ENCODE assay signal across 16 cellular contexts in the genomic region with DNA sequence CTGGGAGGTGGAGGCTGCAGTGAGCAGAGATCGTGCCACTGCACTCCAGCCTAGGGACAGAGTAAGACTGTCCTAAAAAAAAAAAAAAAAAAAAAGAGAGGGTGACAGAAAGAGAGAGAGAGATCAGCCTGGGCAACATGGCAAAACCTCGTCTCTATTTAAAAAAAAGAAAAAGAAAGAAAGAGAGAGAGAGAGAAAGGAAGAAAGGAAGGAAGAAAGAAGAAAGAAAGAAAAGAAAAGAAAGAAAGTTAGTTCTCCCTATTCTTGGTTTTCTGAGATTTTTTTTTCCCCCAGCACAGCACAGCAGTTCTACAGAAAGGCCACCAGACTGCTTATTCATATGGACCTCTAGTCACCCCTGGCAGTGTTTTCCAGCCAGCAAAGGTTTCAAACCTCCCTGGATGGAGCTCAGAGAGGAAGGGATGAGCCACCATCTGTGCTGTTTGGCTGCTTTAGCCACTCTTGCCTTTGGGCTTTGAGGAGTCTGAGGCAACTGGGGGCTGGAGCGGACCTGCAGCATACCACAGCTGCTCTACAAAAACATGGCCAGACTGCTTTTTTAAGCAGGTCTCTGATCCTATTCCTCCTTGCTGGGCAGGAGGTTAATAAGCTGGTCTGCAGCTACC. TPM values are rescaled to one million over a fixed set of nuclear protein-coding genes. Genes with fewer than 3 reads are reported as not detected.
A peak's percentile ranks its signal among the peaks of the same experiment; 100 is the strongest.
DNase-seq lines count a peak whose midpoint lies in the region; ATAC-seq, FAIRE-seq and TF ChIP-seq lines count a peak whose summit lies in the region.
"Had no signal": no experiment of that assay in that cellular context is flagged by ENCODE, and none has a peak within 500 bp of the region (broad histone marks: within the 10 kb centered on the region; RNA-seq: fewer than 3 reads in every experiment).

No MANE protein-coding gene starts in this region.

- H3K4me1 ChIP-seq in A549 (no peaks in the 10 kb centered on the region), keratinocyte (ENCODE audit: control insufficient read depth, extremely low read depth, insufficient read depth, low read length) (peaks cover 37% of the 10 kb centered on the region)

- DNase-seq in A549 (ENCODE audit: low read depth in 1 of 2, low spot score in 1 of 2) = no peak
- peak; percentile 15 for DNase-seq in HT-29 (ENCODE audit: low spot score)
- DNase-seq in cerebellar cortex (ENCODE audit: low spot score) = peak; percentile 91
- no peak for DNase-seq in keratinocyte (ENCODE audit: low read depth, low spot score)
- DNase-seq in NCI-H2196 (lab: John Stamatoyannopoulos, UW; ENCODE audit: unreplicated experiment) = no peak
- DNase-seq: activated CD4-positive, alpha-beta memory T cell treated with anti-CD3 and anti-CD28 coated beads, Interleukin-2, amount 10 ng/mL, durations not matched to agents 7 days and 5 days; activated naive CD4-positive, alpha-beta T cell treated with anti-CD3 and anti-CD28 coated beads, Interleukin-2, amount 50 U/mL, for 16 hours; dermis blood vessel endothelial cell; NK-92 treated with Interleukin-12 subunit alpha and Interleukin-12 subunit beta, amount 100 ng/mL, for 24 hours; T-helper 1 cell had no signal

- H3K27me3 ChIP-seq in keratinocyte (ENCODE audit: control insufficient read depth, extremely low read depth, insufficient read depth, low read length) = no peaks in the 10 kb centered on the region
- H3K27me3 ChIP-seq: BLaER1 treated with 17β-estradiol and CSF1 and Interleukin-3, amounts not matched to agents 10 nM and 100 nM; neutrophil had no signal

- FAIRE-seq in A549 (lab: Jason Lieb, UNC) (no peak), keratinocyte (lab: Jason Lieb, UNC) (peak; percentile 49)

- no peak overlapping the region for H3K4me3 ChIP-seq in A549
- no peak overlapping the region for H3K4me3 ChIP-seq in keratinocyte (ENCODE audit: control insufficient read depth in 2 of 3, extremely low read depth in 1 of 3, insufficient read depth in 2 of 3, low read depth in 1 of 3, low read length in 3 of 3)
- H3K4me3 ChIP-seq: BLaER1 treated with 17β-estradiol and CSF1 and Interleukin-3, amounts not matched to agents 10 nM and 100 nM had no signal

- H3K79me2 ChIP-seq in keratinocyte (ENCODE audit: control insufficient read depth, insufficient read depth, low read length) = no peaks in the 10 kb centered on the region

- H3K9me3 ChIP-seq in A549 = no peaks in the 10 kb centered on the region
- no peaks in the 10 kb centered on the region for H3K9me3 ChIP-seq in keratinocyte (ENCODE audit: control insufficient read depth, low read depth, low read length)
- H3K9me3 ChIP-seq: neutrophil had no signal

- H3K9me1 ChIP-seq in keratinocyte (ENCODE audit: control insufficient read depth, extremely low read depth, insufficient read depth, low read length) = peaks cover 2% of the 10 kb centered on the region

- no peak for TF ChIP-seq POLR2A in A549 (IDR thresholded peaks at IDR 0.05; ENCODE audit: low read length)

- WGBS in A549 (ENCODE audit: missing lambda C conversion rate) = 53% methylated on average over 3 of the region's 3 CpGs

- no peak for TF ChIP-seq RAD21 in A549 (conservative IDR thresholded peaks at IDR 0.05 in 1 of 2, IDR thresholded peaks at IDR 0.05 in 1 of 2)

- TF ChIP-seq EP300 in A549 (IDR thresholded peaks at IDR 0.05) = no peak

- no peaks in the 10 kb centered on the region for H3K36me3 ChIP-seq in keratinocyte (ENCODE audit: control insufficient read depth in 2 of 2, extremely low read depth in 1 of 2, insufficient read depth in 2 of 2, low read length in 2 of 2)
- H3K36me3 ChIP-seq: BLaER1 treated with 17β-estradiol and CSF1 and Interleukin-3, amounts not matched to agents 10 nM and 100 nM; neutrophil had no signal

- H3K9ac ChIP-seq in keratinocyte (ENCODE audit: control insufficient read depth, extremely low read depth, insufficient read depth, low read length) = peak overlapping the region; percentile 26
- H3K9ac ChIP-seq: BLaER1 treated with 17β-estradiol and CSF1 and Interleukin-3, amounts not matched to agents 10 nM and 100 nM had no signal

- peak overlapping the region; percentile 36 for H2AFZ ChIP-seq in keratinocyte (ENCODE audit: control insufficient read depth, low read length)

- dilution Hi-C loops in keratinocyte (cut with MboI; ENCODE audit: extremely low pct_ligation_motif_present, low sequenced_read_pairs) = no loop called here

- CTCF ChIA-PET in A549 (lab: Yijun Ruan, JAX) = interaction anchor here (0.6 to 18.2 kb wide), 9 partner anchors 9 to 246 kb away, joined by 3 to 471 read pairs (median 10); partner anchors contain the start of genes CHTOP, S100A13 and S100A6

- POLR2A ChIA-PET in A549 (lab: Yijun Ruan, JAX) = no interaction called here

- ATAC-seq in A549 = peak; percentile 45 to 67; a peak in 5 of 6 replicates
- no peak for ATAC-seq in GM21786 (IDR thresholded peaks at IDR 0.05; ENCODE audit: unreplicated experiment)
- ATAC-seq in GM19351 (IDR thresholded peaks at IDR 0.05; ENCODE audit: unreplicated experiment) = no peak
- no peak for ATAC-seq in GM18519 (IDR thresholded peaks at IDR 0.05; ENCODE audit: low FRiP score, unreplicated experiment)

- TF ChIP-seq CTCF in A549 (IDR thresholded peaks at IDR 0.05) (no peak), keratinocyte (optimal IDR thresholded peaks at IDR 0.05 in 1 of 3, IDR thresholded peaks at IDR 0.05 in 1 of 3, conservative IDR thresholded peaks at IDR 0.05 in 1 of 3; ENCODE audit: extremely low read depth in 1 of 3, insufficient read depth in 2 of 3, low read length in 3 of 3) (no peak)

- no peaks in the 10 kb centered on the region for H4K20me1 ChIP-seq in keratinocyte (ENCODE audit: control insufficient read depth, extremely low read depth, insufficient read depth, low read length)
- H4K20me1 ChIP-seq: BLaER1 treated with 17β-estradiol and CSF1 and Interleukin-3, amounts not matched to agents 10 nM and 100 nM had no signal

- H3K27ac ChIP-seq in A549 (peak overlapping the region in 1 of 2 experiments; percentile 34; a peak in 1 of 6 replicates), keratinocyte (ENCODE audit: control insufficient read depth, insufficient read depth, low read length) (peak overlapping the region; percentile 95)
- H3K27ac ChIP-seq: BLaER1 treated with 17β-estradiol and CSF1 and Interleukin-3, amounts not matched to agents 10 nM and 100 nM; neutrophil had no signal

- H3K4me2 ChIP-seq in A549 = no peak overlapping the region
- H3K4me2 ChIP-seq in keratinocyte (ENCODE audit: control insufficient read depth, extremely low read depth, insufficient read depth, low read depth, low read length) = peak overlapping the region; percentile 86

RNA-seq across cellular contexts. Expression of gene S100A6, which starts 10.6 kb away (rescaled TPM):
- polyA plus RNA-seq in A549 (2011; rRNA removed) = 898 and 1,226 TPM in 2 replicates
- polyA plus RNA-seq in A549 (2012; cell fraction: cytosol; rRNA removed) = 1,879 and 1,929 TPM in 2 replicates
- 562 and 1,121 TPM in 2 replicates for polyA plus RNA-seq in A549 (2012; cell fraction: nucleus; rRNA removed)
- polyA plus RNA-seq in A549 (2017; fragmentation: RNase III; extraction: RNeasy Plus Mini Kit Qiagen cat#74134 plus additional on column Dnase treatment) = 2,810 to 4,567 TPM (median 3,552 TPM) in 3 replicates
- 472 and 476 TPM in 2 replicates for polyA minus RNA-seq in A549 (2011; rRNA and poly(A)+ RNA removed)
- total RNA-seq in HT-29 (2014; rRNA removed; shearing (Covaris generic)) = 2,272 and 2,428 TPM in 2 replicates
- polyA plus RNA-seq in keratinocyte = 1,608 to 5,801 TPM (median 2,598 TPM) in 3 replicates
- 9,460 TPM for polyA plus RNA-seq in keratinocyte (2011; ENCODE audit: low read depth)
- polyA plus RNA-seq in keratinocyte (2011; cell fraction: cytosol; rRNA removed) = 2,886 and 4,097 TPM in 2 replicates
- 986 and 1,204 TPM in 2 replicates for polyA plus RNA-seq in keratinocyte (2011; cell fraction: nucleus; rRNA removed)
- 5,777 and 7,954 TPM in 2 replicates for polyA plus RNA-seq in keratinocyte (2012; ENCODE audit: low replicate concordance)
- polyA minus RNA-seq in keratinocyte = 688 to 4,480 TPM (median 1,878 TPM) in 3 replicates
- polyA minus RNA-seq in keratinocyte (2011; cell fraction: cytosol; rRNA and poly(A)+ RNA removed) = 8,278 TPM
- 423 and 447 TPM in 2 replicates for polyA minus RNA-seq in keratinocyte (2011; cell fraction: nucleus; rRNA and poly(A)+ RNA removed)

RNA-seq across cellular contexts. Expression of gene S100A5, which starts 15.5 kb away (rescaled TPM):
- polyA plus RNA-seq in A549 (2011; rRNA removed) (0.48 and 0.68 TPM in 2 replicates), A549 (2017; fragmentation: RNase III; extraction: RNeasy Plus Mini Kit Qiagen cat#74134 plus additional on column Dnase treatment) (0.17 to 0.57 TPM (median 0.45 TPM) in 3 replicates), keratinocyte (0.20 to 0.76 TPM (median 0.24 TPM) in 3 replicates)
- 0.52 and 1.1 TPM in 2 replicates for polyA plus RNA-seq in A549 (2012; cell fraction: cytosol; rRNA removed)
- polyA plus RNA-seq in A549 (2012; cell fraction: nucleus; rRNA removed) = 0.92 and 1.3 TPM in 2 replicates
- polyA minus RNA-seq in A549 (2011; rRNA and poly(A)+ RNA removed) = not detected in 2 replicates
- 4.0 and 9.8 TPM in 2 replicates for total RNA-seq in HT-29 (2014; rRNA removed; shearing (Covaris generic))
- polyA plus RNA-seq in keratinocyte (2011; ENCODE audit: low read depth) = not detected
- polyA plus RNA-seq in keratinocyte (2011; cell fraction: cytosol; rRNA removed) = 0.22 and 0.74 TPM in 2 replicates
- not detected in 2 replicates for polyA plus RNA-seq in keratinocyte (2011; cell fraction: nucleus; rRNA removed)
- polyA plus RNA-seq in keratinocyte (2012; ENCODE audit: low replicate concordance) = 0.57 and 1.0 TPM in 2 replicates
- not detected in 3 replicates for polyA minus RNA-seq in keratinocyte
- not detected for polyA minus RNA-seq in keratinocyte (2011; cell fraction: cytosol; rRNA and poly(A)+ RNA removed)
- not detected in 2 replicates for polyA minus RNA-seq in keratinocyte (2011; cell fraction: nucleus; rRNA and poly(A)+ RNA removed)
- total RNA-seq: dermis blood vessel endothelial cell, liver had no signal
- polyA plus RNA-seq: liver had no signal

RNA-seq across cellular contexts. Expression of gene S100A4, which starts 20.4 kb away (rescaled TPM):
- polyA plus RNA-seq in A549 (2011; rRNA removed) (590 and 814 TPM in 2 replicates), A549 (2017; fragmentation: RNase III; extraction: RNeasy Plus Mini Kit Qiagen cat#74134 plus additional on column Dnase treatment) (2,180 to 3,189 TPM (median 2,584 TPM) in 3 replicates), keratinocyte (21.4 to 40.2 TPM (median 26.7 TPM) in 3 replicates)
- 813 and 885 TPM in 2 replicates for polyA plus RNA-seq in A549 (2012; cell fraction: cytosol; rRNA removed)
- polyA plus RNA-seq in A549 (2012; cell fraction: nucleus; rRNA removed) = 347 and 601 TPM in 2 replicates
- polyA minus RNA-seq in A549 (2011; rRNA and poly(A)+ RNA removed) = 170 and 175 TPM in 2 replicates
- 694 and 702 TPM in 2 replicates for total RNA-seq in HT-29 (2014; rRNA removed; shearing (Covaris generic))
- 10.6 TPM for polyA plus RNA-seq in keratinocyte (2011; ENCODE audit: low read depth)
- 34.4 and 39.6 TPM in 2 replicates for polyA plus RNA-seq in keratinocyte (2011; cell fraction: cytosol; rRNA removed)
- 24.4 and 25.2 TPM in 2 replicates for polyA plus RNA-seq in keratinocyte (2011; cell fraction: nucleus; rRNA removed)
- 26.4 and 34.9 TPM in 2 replicates for polyA plus RNA-seq in keratinocyte (2012; ENCODE audit: low replicate concordance)
- polyA minus RNA-seq in keratinocyte = 6.5 to 13.9 TPM (median 6.6 TPM) in 3 replicates
- polyA minus RNA-seq in keratinocyte (2011; cell fraction: cytosol; rRNA and poly(A)+ RNA removed) = 12.3 TPM
- 4.0 and 9.2 TPM in 2 replicates for polyA minus RNA-seq in keratinocyte (2011; cell fraction: nucleus; rRNA and poly(A)+ RNA removed)

RNA-seq across cellular contexts. Expression of gene S100A3, which starts 23.9 kb away (rescaled TPM):
- polyA plus RNA-seq in A549 (2011; rRNA removed) (25.0 and 25.4 TPM in 2 replicates), A549 (2017; fragmentation: RNase III; extraction: RNeasy Plus Mini Kit Qiagen cat#74134 plus additional on column Dnase treatment) (71.1 to 88.9 TPM (median 74.0 TPM) in 3 replicates), keratinocyte (12.6 to 24.0 TPM (median 15.1 TPM) in 3 replicates)
- 73.2 and 85.8 TPM in 2 replicates for polyA plus RNA-seq in A549 (2012; cell fraction: cytosol; rRNA removed)
- 64.8 and 72.8 TPM in 2 replicates for polyA plus RNA-seq in A549 (2012; cell fraction: nucleus; rRNA removed)
- 16.9 and 18.6 TPM in 2 replicates for polyA minus RNA-seq in A549 (2011; rRNA and poly(A)+ RNA removed)
- total RNA-seq in HT-29 (2014; rRNA removed; shearing (Covaris generic)) = 2.6 and 4.9 TPM in 2 replicates
- 1.9 TPM for polyA plus RNA-seq in keratinocyte (2011; ENCODE audit: low read depth)
- polyA plus RNA-seq in keratinocyte (2011; cell fraction: cytosol; rRNA removed) = 10.1 and 13.0 TPM in 2 replicates
- 47.3 and 67.5 TPM in 2 replicates for polyA plus RNA-seq in keratinocyte (2011; cell fraction: nucleus; rRNA removed)
- 5.7 and 8.9 TPM in 2 replicates for polyA plus RNA-seq in keratinocyte (2012; ENCODE audit: low replicate concordance)
- 11.7 to 24.9 TPM (median 20.5 TPM) in 3 replicates for polyA minus RNA-seq in keratinocyte
- polyA minus RNA-seq in keratinocyte (2011; cell fraction: cytosol; rRNA and poly(A)+ RNA removed) = 8.2 TPM
- 4.5 and 6.0 TPM in 2 replicates for polyA minus RNA-seq in keratinocyte (2011; cell fraction: nucleus; rRNA and poly(A)+ RNA removed)
- total RNA-seq: activated CD4-positive, alpha-beta memory T cell treated with anti-CD3 and anti-CD28 coated beads, Interleukin-2, amount 10 ng/mL, durations not matched to agents 7 days and 5 days; liver had no signal
- polyA plus RNA-seq: liver had no signal

RNA-seq across cellular contexts. Expression of gene S100A2, which starts 40.4 kb away (rescaled TPM):
- polyA plus RNA-seq in A549 (2011; rRNA removed) = 5.1 and 6.0 TPM in 2 replicates
- 7.8 and 10.9 TPM in 2 replicates for polyA plus RNA-seq in A549 (2012; cell fraction: cytosol; rRNA removed)
- 5.6 and 8.3 TPM in 2 replicates for polyA plus RNA-seq in A549 (2012; cell fraction: nucleus; rRNA removed)
- 13.4 to 19.5 TPM (median 15.9 TPM) in 3 replicates for polyA plus RNA-seq in A549 (2017; fragmentation: RNase III; extraction: RNeasy Plus Mini Kit Qiagen cat#74134 plus additional on column Dnase treatment)
- polyA minus RNA-seq in A549 (2011; rRNA and poly(A)+ RNA removed) = 1.5 and 2.8 TPM in 2 replicates
- 17.9 and 26.4 TPM in 2 replicates for total RNA-seq in HT-29 (2014; rRNA removed; shearing (Covaris generic))
- 10,013 to 12,757 TPM (median 12,412 TPM) in 3 replicates for polyA plus RNA-seq in keratinocyte
- 458 TPM for polyA plus RNA-seq in keratinocyte (2011; ENCODE audit: low read depth)
- polyA plus RNA-seq in keratinocyte (2011; cell fraction: cytosol; rRNA removed) = 13,371 and 15,299 TPM in 2 replicates
- 5,726 and 5,807 TPM in 2 replicates for polyA plus RNA-seq in keratinocyte (2011; cell fraction: nucleus; rRNA removed)
- 4,632 and 22,100 TPM in 2 replicates for polyA plus RNA-seq in keratinocyte (2012; ENCODE audit: low replicate concordance)
- 1,263 to 3,266 TPM (median 2,756 TPM) in 3 replicates for polyA minus RNA-seq in keratinocyte
- 8,282 TPM for polyA minus RNA-seq in keratinocyte (2011; cell fraction: cytosol; rRNA and poly(A)+ RNA removed)
- polyA minus RNA-seq in keratinocyte (2011; cell fraction: nucleus; rRNA and poly(A)+ RNA removed) = 436 and 624 TPM in 2 replicates
- total RNA-seq: liver had no signal

Comparison
In these comparisons a context has a peak if more than half of its experiments do, and no peak if none do; other contexts are left out.
1. ATAC-seq: peak in A549 (2 of 2); none in GM21786 (single experiment), GM19351 (single experiment) and GM18519 (single experiment).
2. DNase-seq: peak in HT-29 (single experiment) and cerebellar cortex (single experiment); none in A549 (0 of 2), keratinocyte (single experiment) and NCI-H2196 (single experiment).
3. RNA of gene S100A4, which starts 20.4 kb away (polyA plus RNA-seq): 347 to 3,189 TPM in A549; 10.6 to 40.2 TPM in keratinocyte; every median in the first group is over 4 times any median in the second.